ENCODE assay signal across 2 cellular contexts in genomic region chr7:1887251-1887650, GRCh38.
TF ChIP-seq lines count a peak whose summit lies in the region.

No MANE protein-coding gene starts in this region.

TF ChIP-seq in HepG2, 621 proteins besides CTCF, POLR2A, EP300 and RAD21:
- TF ChIP-seq KIAA2018 (CRISPR knock-in tag; IDR thresholded peaks at IDR 0.05; ENCODE audit: borderline replicate concordance) (no peak), MNT (IDR thresholded peaks at IDR 0.05) (peak; percentile 88)

TF ChIP-seq in GM23338, 12 proteins besides CTCF, POLR2A, EP300 and RAD21 (continued from another document):
- TF ChIP-seq ZNF462 (CRISPR knock-in tag; IDR thresholded peaks at IDR 0.05) (no peak), NANOG (IDR thresholded peaks at IDR 0.05; ENCODE audit: borderline replicate concordance) (no peak), ZNF114 (CRISPR knock-in tag; IDR thresholded peaks at IDR 0.05) (no peak), JUNB (IDR thresholded peaks at IDR 0.05; ENCODE audit: unreplicated experiment) (no peak), REST (IDR thresholded peaks at IDR 0.05; ENCODE audit: unreplicated experiment) (no peak)
TF ChIP-seq in GM23338: peak in this region for 0.
